Comparison of ENCODE assay signal across 20 cellular contexts in genomic region chr10:96687317-96688012, GRCh38. TPM values are rescaled to one million over a fixed set of nuclear protein-coding genes. Genes with fewer than 3 reads are reported as not detected.
DNase-seq lines count a peak whose midpoint lies in the region; ATAC-seq and TF ChIP-seq lines count a peak whose summit lies in the region.
"Had no signal": no experiment of that assay in that cellular context is flagged by ENCODE, and none has a peak within 500 bp of the region (broad histone marks: within the 10 kb centered on the region; RNA-seq: fewer than 3 reads in every experiment).

No MANE protein-coding gene starts in this region.

- peaks cover 64% of the 10 kb centered on the region for H3K4me1 Mint-ChIP-seq in memory B cell
- no peaks in the 10 kb centered on the region for H3K4me1 Mint-ChIP-seq in type B pancreatic cell (ENCODE audit: unreplicated experiment)

- no peaks in the 10 kb centered on the region for H3F3A ChIP-seq in OCI-LY1 (ENCODE audit: insufficient read depth, low read length)

- peaks cover 62% of the 10 kb centered on the region for H3K4me1 ChIP-seq in OCI-LY1 (ENCODE audit: insufficient read depth, low read length, severe bottlenecking)
- no peaks in the 10 kb centered on the region for H3K4me1 ChIP-seq in testis
- H3K4me1 ChIP-seq: adrenal gland, left ventricle myocardium inferior had no signal

- peaks cover 2% of the 10 kb centered on the region for H3K9me3 Mint-ChIP-seq in memory B cell
- no peaks in the 10 kb centered on the region for H3K9me3 Mint-ChIP-seq in type B pancreatic cell
- H3K9me3 Mint-ChIP-seq: CD4-positive, CD25-positive, alpha-beta regulatory T cell had no signal

- TF ChIP-seq POLR2A in testis (IDR thresholded peaks at IDR 0.05), result no peak

- 79 to 84% methylated on average over 8 of the region's 8 CpGs for WGBS in testis, 2 donors

- H3K27me3 ChIP-seq in OCI-LY1 (ENCODE audit: insufficient read depth, low read length) (no peaks in the 10 kb centered on the region), testis (no peaks in the 10 kb centered on the region)
- H3K27me3 ChIP-seq: adrenal gland had no signal

- H3K79me2 ChIP-seq in OCI-LY1 (ENCODE audit: insufficient read depth, low read length), result peaks cover 90% of the 10 kb centered on the region

- peak overlapping the region; percentile 54 for H3K27ac ChIP-seq in OCI-LY1 (ENCODE audit: low read depth, low read length, poor library complexity, severe bottlenecking)
- no peak overlapping the region for H3K27ac ChIP-seq in testis
- H3K27ac ChIP-seq: adrenal gland, left ventricle myocardium inferior had no signal

- no peaks in the 10 kb centered on the region for H4K20me1 ChIP-seq in OCI-LY1 (ENCODE audit: insufficient read depth, low read length)

- H3K9me2 ChIP-seq in OCI-LY1 (ENCODE audit: low read depth, low read length), result no peaks in the 10 kb centered on the region

- H3K27me3 Mint-ChIP-seq in memory B cell (no peaks in the 10 kb centered on the region), type B pancreatic cell (peaks cover 2% of the 10 kb centered on the region)

- H3K4me3 ChIP-seq in OCI-LY1 (ENCODE audit: low read depth, low read length, poor library complexity, severe bottlenecking), result no peak overlapping the region
- no peak overlapping the region for H3K4me3 ChIP-seq in testis
- H3K4me3 ChIP-seq: adrenal gland, left ventricle myocardium inferior had no signal

- H3K4me3 Mint-ChIP-seq in memory B cell (peak overlapping the region; percentile 71), type B pancreatic cell (no peak overlapping the region)
- H3K4me3 Mint-ChIP-seq: CD4-positive, CD25-positive, alpha-beta regulatory T cell had no signal

- peak; percentile 58 for ATAC-seq in left ventricle myocardium superior
- ATAC-seq in Right ventricle myocardium inferior, result no peak
- ATAC-seq in memory B cell (ENCODE audit: low read depth), result no peak
- no peak for ATAC-seq in HG03280 (IDR thresholded peaks at IDR 0.05; ENCODE audit: unreplicated experiment)
- ATAC-seq in GM19463 (IDR thresholded peaks at IDR 0.05; ENCODE audit: unreplicated experiment), result no peak

- H3K9me3 ChIP-seq in OCI-LY1 (ENCODE audit: low read length), result no peaks in the 10 kb centered on the region
- H3K9me3 ChIP-seq in testis, result no peaks in the 10 kb centered on the region
- H3K9me3 ChIP-seq: adrenal gland, left ventricle myocardium inferior had no signal

- no peak overlapping the region for H2AFZ ChIP-seq in OCI-LY1 (ENCODE audit: low read length)

- no peak overlapping the region for H3K9ac ChIP-seq in OCI-LY1 (ENCODE audit: low read length)

- intact Hi-C loops in left ventricle myocardium superior (cut with micrococcal nuclease), result no loop called here
- intact Hi-C loops in Right ventricle myocardium inferior (cut with DNase I), result no loop called here
- intact Hi-C loops in testis (cut with DNase I; ENCODE audit: low total_unique reads), result no loop called here

- TF ChIP-seq CTCF in OCI-LY1 (IDR thresholded peaks at IDR 0.05; ENCODE audit: low read length) (no peak), testis (IDR thresholded peaks at IDR 0.05) (no peak), type B pancreatic cell (conservative IDR thresholded peaks at IDR 0.05) (no peak)

- peak overlapping the region; percentile 39; the same call in 1 of the 2 replicates for H3K4me2 ChIP-seq in OCI-LY1 (ENCODE audit: low read length)

- H3K27ac Mint-ChIP-seq in memory B cell (peak overlapping the region; percentile 63), type B pancreatic cell (no peak overlapping the region)

- H3K36me3 ChIP-seq in OCI-LY1 (ENCODE audit: insufficient read depth, low read length), result peaks cover 38% of the 10 kb centered on the region
- no peaks in the 10 kb centered on the region for H3K36me3 ChIP-seq in testis (ENCODE audit: low read depth, missing control alignments)
- H3K36me3 ChIP-seq: adrenal gland, left ventricle myocardium inferior had no signal

- no peak for DNase-seq in left ventricle myocardium superior
- DNase-seq in Right ventricle myocardium inferior (ENCODE audit: missing footprints), result no peak
- DNase-seq in memory B cell (ENCODE audit: low spot score in 2 of 2), result no peak
- DNase-seq in testis, result no peak
- DNase-seq in type B pancreatic cell (ENCODE audit: extremely low spot score, unreplicated experiment), result no peak
- DNase-seq: activated CD4-positive, alpha-beta T cell treated with anti-CD3 and anti-CD28 coated beads for 48 hours; activated effector memory CD4-positive, alpha-beta T cell treated with anti-CD3 and anti-CD28 coated beads, Interleukin-2, amount 50 U/mL, for 16 hours; adrenal gland; CD4-positive, CD25-positive, alpha-beta regulatory T cell; DMS153; GF-D8; head of caudate nucleus; left ventricle myocardium inferior; NCI-H1694 treated with DMSO at 0.1 percent for 48 hours; NCI-H69; SHP77; stimulated activated CD4-positive, alpha-beta T cell treated with anti-CD3 and anti-CD28 coated beads, Interleukin-4, amount 100 ng/mL, for 4 hours had no signal

- peaks cover 26% of the 10 kb centered on the region for H3K36me3 Mint-ChIP-seq in memory B cell
- no peaks in the 10 kb centered on the region for H3K36me3 Mint-ChIP-seq in type B pancreatic cell
- H3K36me3 Mint-ChIP-seq: CD4-positive, CD25-positive, alpha-beta regulatory T cell had no signal

RNA-seq across cellular contexts. Expression of gene PIK3AP1, which starts 32.8 kb away (rescaled TPM):
- total RNA-seq in left ventricle myocardium superior (7.5 TPM), Right ventricle myocardium inferior (7.6 TPM), testis (10 to 100 TPM in 1 of 2 donors, 1 to 10 TPM in 1; 6.6 to 10.0 TPM), type B pancreatic cell (ENCODE audit: low replicate concordance) (3.5 and 3.7 TPM in 2 replicates)
- 6.5 TPM for polyA plus RNA-seq in testis (ENCODE audit: insufficient read depth, low read depth, low replicate concordance)
